ENCODE assay signal across 10 cellular contexts in the genomic region with DNA sequence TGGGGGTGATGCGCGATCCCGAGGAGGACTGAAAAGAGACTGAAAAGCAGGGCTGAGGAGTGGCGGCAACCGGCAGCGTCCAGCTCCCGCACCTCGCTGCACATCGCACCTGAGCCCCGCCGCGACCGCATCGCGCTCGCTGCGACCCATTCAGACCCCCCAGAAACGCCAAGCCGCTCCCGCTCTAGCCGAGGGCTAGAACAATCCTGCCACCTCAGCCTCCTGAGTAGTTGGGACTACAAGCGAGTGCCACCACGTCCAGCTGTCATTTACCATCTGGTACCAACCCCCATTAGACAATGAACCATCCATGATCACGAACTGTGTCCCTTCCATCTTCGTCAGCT. TPM values are rescaled to one million over a fixed set of nuclear protein-coding genes. Genes with fewer than 3 reads are reported as not detected.
DNase-seq lines count a peak whose midpoint lies in the region; ATAC-seq, FAIRE-seq and TF ChIP-seq lines count a peak whose summit lies in the region.
"Had no signal": no experiment of that assay in that cellular context is flagged by ENCODE, and none has a peak within 500 bp of the region (broad histone marks: within the 10 kb centered on the region; RNA-seq: fewer than 3 reads in every experiment).

No MANE protein-coding gene starts in this region.

- H3K4me3 ChIP-seq in HUES48 (ENCODE audit: low read depth, low read length) (peak overlapping the region; percentile 54), kidney (ENCODE audit: low read length in 2 of 2) (peak overlapping the region; percentile 42 to 58), skeletal muscle satellite cell (ENCODE audit: low read length) (no peak overlapping the region), small intestine (ENCODE audit: low read depth in 1 of 2, low read length in 2 of 2) (peak overlapping the region in 1 of 2 donors; percentile 58)

- H3K9me3 Mint-ChIP-seq in activated naive CD8-positive, alpha-beta T cell (ENCODE audit: low read depth), result no peaks in the 10 kb centered on the region

- TF ChIP-seq CTCF in kidney (IDR thresholded peaks at IDR 0.05; ENCODE audit: borderline replicate concordance, extremely low read depth, insufficient read depth), result no peak

- 9 to 41% (median 15%) methylated on average over 15 to 25 of the region's 25 CpGs for WGBS in small intestine, 3 donors

- peak overlapping the region; percentile 93 for H3K4me3 Mint-ChIP-seq in activated naive CD8-positive, alpha-beta T cell

- H3K9ac ChIP-seq in HUES48 (ENCODE audit: low read depth, low read length), result no peak overlapping the region
- H3K9ac ChIP-seq in kidney (ENCODE audit: low read length in 2 of 2), result peak overlapping the region in 1 of 2 donors; percentile 56
- H3K9ac ChIP-seq in skeletal muscle satellite cell (ENCODE audit: low read depth, low read length), result no peak overlapping the region

- H3K27me3 ChIP-seq in HUES48 (ENCODE audit: control insufficient read depth, insufficient read depth, low read length) (peaks cover 62% of the 10 kb centered on the region), skeletal muscle satellite cell (ENCODE audit: control insufficient read depth, insufficient read depth, low read length) (peaks cover 45% of the 10 kb centered on the region), small intestine (ENCODE audit: control insufficient read depth in 2 of 2, insufficient read depth in 2 of 2, low read length in 2 of 2) (no peaks in the 10 kb centered on the region)

- ATAC-seq in GM21390 (IDR thresholded peaks at IDR 0.05; ENCODE audit: unreplicated experiment) (no peak), GM18520 (IDR thresholded peaks at IDR 0.05; ENCODE audit: unreplicated experiment) (no peak)

- DNase-seq in kidney (no peak), small intestine (no peak), iPS-NIHi7 (ENCODE audit: extremely low spot score) (no peak)
- DNase-seq: brain microvascular endothelial cell, NCI-H2227 treated with DMSO at 0.1 percent for 48 hours had no signal

- H3K27ac ChIP-seq in HUES48 (ENCODE audit: low read depth, low read length) (no peak overlapping the region), kidney (ENCODE audit: low read depth in 2 of 2, low read length in 2 of 2) (no peak overlapping the region), small intestine (ENCODE audit: low read depth in 1 of 2, low read length in 1 of 2) (no peak overlapping the region)
- H3K27ac ChIP-seq: brain microvascular endothelial cell had no signal

- H3K9me3 ChIP-seq in HUES48 (ENCODE audit: control insufficient read depth, insufficient read depth, low read length) (no peaks in the 10 kb centered on the region), kidney (ENCODE audit: control insufficient read depth in 1 of 2, low read length in 2 of 2) (no peaks in the 10 kb centered on the region), skeletal muscle satellite cell (replicated peaks; ENCODE audit: low read length) (no peaks in the 10 kb centered on the region), small intestine (ENCODE audit: control insufficient read depth, low read depth) (no peaks in the 10 kb centered on the region)

- peaks cover 32% of the 10 kb centered on the region for H3K4me1 Mint-ChIP-seq in activated naive CD8-positive, alpha-beta T cell (ENCODE audit: low read depth)

- intact Hi-C loops in kidney (cut with DNase I), result no loop called here

- FAIRE-seq in kidney (lab: Jason Lieb, UNC) (no peak), small intestine (lab: Jason Lieb, UNC) (no peak)

- H3K4me1 ChIP-seq in HUES48 (ENCODE audit: control insufficient read depth, insufficient read depth, low read length), result peaks cover 20% of the 10 kb centered on the region
- H3K4me1 ChIP-seq in kidney (ENCODE audit: control insufficient read depth in 1 of 2, insufficient read depth in 1 of 2, low read depth in 1 of 2, low read length in 2 of 2), result peaks cover 0 to 8% of the 10 kb centered on the region in 2 donors
- peaks cover 8% of the 10 kb centered on the region for H3K4me1 ChIP-seq in skeletal muscle satellite cell (ENCODE audit: control insufficient read depth, insufficient read depth, low read length)
- no peaks in the 10 kb centered on the region for H3K4me1 ChIP-seq in small intestine (ENCODE audit: control insufficient read depth in 2 of 2, insufficient read depth in 1 of 2, low read depth in 1 of 2, low read length in 1 of 2)

- peaks cover 21% of the 10 kb centered on the region for H3K27me3 Mint-ChIP-seq in activated naive CD8-positive, alpha-beta T cell

- no peak overlapping the region for H3K27ac Mint-ChIP-seq in activated naive CD8-positive, alpha-beta T cell

- no peaks in the 10 kb centered on the region for H3K36me3 Mint-ChIP-seq in activated naive CD8-positive, alpha-beta T cell

- no peaks in the 10 kb centered on the region for H3K36me3 ChIP-seq in HUES48 (ENCODE audit: control insufficient read depth, insufficient read depth, low read length)
- no peaks in the 10 kb centered on the region for H3K36me3 ChIP-seq in kidney (ENCODE audit: control insufficient read depth in 1 of 2, insufficient read depth in 2 of 2, low read length in 2 of 2)
- no peaks in the 10 kb centered on the region for H3K36me3 ChIP-seq in skeletal muscle satellite cell (ENCODE audit: insufficient read depth, low read length)
- no peaks in the 10 kb centered on the region for H3K36me3 ChIP-seq in small intestine (ENCODE audit: control insufficient read depth in 2 of 2, insufficient read depth in 2 of 2, low read length in 2 of 2)
- H3K36me3 ChIP-seq: brain microvascular endothelial cell had no signal

- peak overlapping the region; percentile 16 for H3K4me2 ChIP-seq in skeletal muscle satellite cell (ENCODE audit: low read length)

RNA-seq across cellular contexts. Expression of a gene that starts 33.2 kb away (rescaled TPM):
- total RNA-seq in kidney, result 695 TPM
- polyA plus RNA-seq in kidney (ENCODE audit: insufficient read depth, low read depth, low replicate concordance) (1,143 TPM), small intestine (1,000 to 10,000 TPM in 2 of 3 donors, 100 to 1,000 TPM in 1; 844 to 1,584 (median 1,194) TPM)
- total RNA-seq in skeletal muscle satellite cell (2012; rRNA removed), result 107 and 183 TPM in 2 replicates
